28 cellular contexts compared by ENCODE assay signal in genomic region chr10:86162036-86162435, GRCh38.
"Had no signal": no experiment of that assay in that cellular context is flagged by ENCODE, and none has a peak within 500 bp of the region (broad histone marks: within the 10 kb centered on the region; RNA-seq: fewer than 3 reads in every experiment).

No MANE protein-coding gene starts in this region.

- H3K27me3 ChIP-seq: adrenal gland, body of pancreas, colonic mucosa had no signal

- H3K36me3 Mint-ChIP-seq: activated naive CD4-positive, alpha-beta T cell treated with anti-CD3 and anti-CD28 coated beads, Interleukin-2, amount 50 U/mL, for 24 hours; activated naive CD8-positive, alpha-beta T cell treated with anti-CD3 and anti-CD28 coated beads for 36 hours; WTC11 had no signal

- H3K4me3 Mint-ChIP-seq: activated CD4-positive, alpha-beta memory T cell treated with anti-CD3 and anti-CD28 coated beads, Interleukin-2, amount 10 ng/mL, durations not matched to agents 7 days and 5 days; activated CD4-positive, alpha-beta T cell treated with anti-CD3 and anti-CD28 coated beads, Interleukin-2, amount 10 ng/mL, durations not matched to agents 7 days and 5 days; activated naive CD4-positive, alpha-beta T cell treated with anti-CD3 and anti-CD28 coated beads for 36 hours; activated naive CD4-positive, alpha-beta T cell treated with anti-CD3 and anti-CD28 coated beads, Interleukin-2, amount 50 U/mL, for 24 hours; activated naive CD8-positive, alpha-beta T cell treated with anti-CD3 and anti-CD28 coated beads for 36 hours; activated naive CD8-positive, alpha-beta T cell treated with anti-CD3 and anti-CD28 coated beads, Interleukin-2, amount 50 U/mL, for 24 hours; activated T-cell treated with anti-CD3 and anti-CD28 coated beads, Interleukin-2, amount 50 U/mL, for 24 hours; activated T-cell treated with anti-CD3 and anti-CD28 coated beads, Interleukin-2, amount 50 U/mL, for 72 hours; T-helper 17 cell; T-helper 2 cell treated with Interferon-gamma antibody and Interleukin-4, amounts not matched to agents 5 μg/mL and 100 μg/mL, for 36 hours; WTC11 had no signal

- H3K27me3 Mint-ChIP-seq: activated CD4-positive, alpha-beta T cell treated with anti-CD3 and anti-CD28 coated beads, Interleukin-2, amount 10 ng/mL, durations not matched to agents 7 days and 5 days; activated naive CD4-positive, alpha-beta T cell treated with anti-CD3 and anti-CD28 coated beads, Interleukin-2, amount 50 U/mL, for 24 hours; activated naive CD8-positive, alpha-beta T cell treated with anti-CD3 and anti-CD28 coated beads for 36 hours; activated T-cell treated with anti-CD3 and anti-CD28 coated beads, Interleukin-2, amount 50 U/mL, for 24 hours had no signal

- H3K9me3 ChIP-seq: adrenal gland, body of pancreas, colonic mucosa had no signal

- H3K4me1 Mint-ChIP-seq: activated CD4-positive, alpha-beta memory T cell treated with anti-CD3 and anti-CD28 coated beads, Interleukin-2, amount 10 ng/mL, durations not matched to agents 7 days and 5 days; activated CD4-positive, alpha-beta T cell treated with anti-CD3 and anti-CD28 coated beads, Interleukin-2, amount 10 ng/mL, durations not matched to agents 7 days and 5 days; activated naive CD4-positive, alpha-beta T cell treated with anti-CD3 and anti-CD28 coated beads, Interleukin-2, amount 50 U/mL, for 24 hours; activated naive CD8-positive, alpha-beta T cell treated with anti-CD3 and anti-CD28 coated beads for 36 hours; activated naive CD8-positive, alpha-beta T cell treated with anti-CD3 and anti-CD28 coated beads, Interleukin-2, amount 50 U/mL, for 24 hours; T-helper 17 cell; WTC11 had no signal

- H3K27ac Mint-ChIP-seq: activated CD4-positive, alpha-beta memory T cell treated with anti-CD3 and anti-CD28 coated beads, Interleukin-2, amount 10 ng/mL, durations not matched to agents 7 days and 5 days; activated CD4-positive, alpha-beta T cell treated with anti-CD3 and anti-CD28 coated beads, Interleukin-2, amount 10 ng/mL, durations not matched to agents 7 days and 5 days; activated naive CD4-positive, alpha-beta T cell treated with anti-CD3 and anti-CD28 coated beads for 36 hours; activated naive CD4-positive, alpha-beta T cell treated with anti-CD3 and anti-CD28 coated beads, Interleukin-2, amount 50 U/mL, for 24 hours; activated naive CD8-positive, alpha-beta T cell treated with anti-CD3 and anti-CD28 coated beads for 36 hours; activated naive CD8-positive, alpha-beta T cell treated with anti-CD3 and anti-CD28 coated beads, Interleukin-2, amount 50 U/mL, for 24 hours; activated T-cell treated with anti-CD3 and anti-CD28 coated beads, Interleukin-2, amount 50 U/mL, for 24 hours; activated T-cell treated with anti-CD3 and anti-CD28 coated beads, Interleukin-2, amount 50 U/mL, for 72 hours; T-helper 17 cell; T-helper 2 cell treated with Interferon-gamma antibody and Interleukin-4, amounts not matched to agents 5 μg/mL and 100 μg/mL, for 36 hours; WTC11 had no signal

- H3K36me3 ChIP-seq: adrenal gland, colonic mucosa had no signal

- H3K4me3 ChIP-seq: adrenal gland, body of pancreas, colonic mucosa had no signal

- H3K27ac ChIP-seq: adrenal gland, body of pancreas, colonic mucosa, epithelial cell of prostate had no signal

- DNase-seq: activated CD4-positive, alpha-beta memory T cell treated with anti-CD3 and anti-CD28 coated beads, Interleukin-2, amount 10 ng/mL, durations not matched to agents 7 days and 5 days; activated CD4-positive, alpha-beta T cell treated with anti-CD3 and anti-CD28 coated beads for 1 hour; activated CD4-positive, alpha-beta T cell treated with anti-CD3 and anti-CD28 coated beads for 4 hours; activated CD4-positive, alpha-beta T cell treated with anti-CD3 and anti-CD28 coated beads, Interleukin-2, amount 10 ng/mL, durations not matched to agents 7 days and 5 days; activated CD4-positive, alpha-beta T cell treated with anti-CD3 and anti-CD28 coated beads, Interleukin-2, amount 50 U/mL, for 4 hours; activated CD8-positive, alpha-beta memory T cell treated with anti-CD3 and anti-CD28 coated beads, Interleukin-2, amount 50 U/mL, for 48 hours; activated naive CD4-positive, alpha-beta T cell treated with anti-CD3 and anti-CD28 coated beads for 36 hours; activated naive CD8-positive, alpha-beta T cell treated with anti-CD3 and anti-CD28 coated beads for 36 hours; activated naive CD8-positive, alpha-beta T cell treated with anti-CD3 and anti-CD28 coated beads, Interleukin-2, amount 50 U/mL, for 24 hours; activated T-cell treated with anti-CD3 and anti-CD28 coated beads for 4 hours; activated T-cell treated with anti-CD3 and anti-CD28 coated beads, Interleukin-2, amount 50 U/mL, for 72 hours; adrenal gland; amygdala; body of pancreas; central memory CD4-positive, alpha-beta T cell; cerebellar nuclear complex; colonic mucosa; effector CD8-positive, alpha-beta T cell; foreskin fibroblast; T-helper 1 cell; T-helper 17 cell; T1000 had no signal

- H3K4me1 ChIP-seq: adrenal gland, body of pancreas, colonic mucosa had no signal

- H3K9me3 Mint-ChIP-seq: activated CD4-positive, alpha-beta memory T cell treated with anti-CD3 and anti-CD28 coated beads, Interleukin-2, amount 10 ng/mL, durations not matched to agents 7 days and 5 days; activated CD4-positive, alpha-beta T cell treated with anti-CD3 and anti-CD28 coated beads, Interleukin-2, amount 10 ng/mL, durations not matched to agents 7 days and 5 days; activated naive CD4-positive, alpha-beta T cell treated with anti-CD3 and anti-CD28 coated beads for 36 hours; activated naive CD4-positive, alpha-beta T cell treated with anti-CD3 and anti-CD28 coated beads, Interleukin-2, amount 50 U/mL, for 24 hours; activated naive CD8-positive, alpha-beta T cell treated with anti-CD3 and anti-CD28 coated beads for 36 hours; activated naive CD8-positive, alpha-beta T cell treated with anti-CD3 and anti-CD28 coated beads, Interleukin-2, amount 50 U/mL, for 24 hours; activated T-cell treated with anti-CD3 and anti-CD28 coated beads, Interleukin-2, amount 50 U/mL, for 24 hours; activated T-cell treated with anti-CD3 and anti-CD28 coated beads, Interleukin-2, amount 50 U/mL, for 72 hours; T-helper 2 cell treated with Interferon-gamma antibody and Interleukin-4, amounts not matched to agents 5 μg/mL and 100 μg/mL, for 36 hours; WTC11 had no signal

- ATAC-seq: activated naive CD8-positive, alpha-beta T cell treated with anti-CD3 and anti-CD28 coated beads, Interleukin-2, amount 50 U/mL, for 24 hours; activated T-cell treated with anti-CD3 and anti-CD28 coated beads, Interleukin-2, amount 50 U/mL, for 72 hours; body of pancreas; esophagus mucosa; T-helper 17 cell; WTC11 had no signal
